Comparison of ENCODE assay signal across 32 cellular contexts in genomic region chr4:85381968-85382367, GRCh38.
"Had no signal": no experiment of that assay in that cellular context is flagged by ENCODE, and none has a peak within 500 bp of the region (broad histone marks: within the 10 kb centered on the region; RNA-seq: fewer than 3 reads in every experiment).

No MANE protein-coding gene starts in this region.

- H3K27me3 ChIP-seq: ascending aorta, cardiac muscle cell, Peyer's patch had no signal

- H3K4me2 ChIP-seq: SK-N-SH had no signal

- H3K27ac ChIP-seq: ascending aorta, cardiac muscle cell, Peyer's patch, SJSA1 had no signal

- H3K9me3 ChIP-seq: ascending aorta, Peyer's patch, SJSA1, SK-N-SH had no signal

- ATAC-seq: activated CD4-positive, alpha-beta T cell treated with anti-CD3 and anti-CD28 coated beads for 36 hours; activated CD4-positive, CD25-positive, alpha-beta regulatory T cell treated with anti-CD3 and anti-CD28 coated beads, Interleukin-2, amount 50 U/mL, for 24 hours; activated CD8-positive, alpha-beta T cell treated with anti-CD3 and anti-CD28 coated beads, Interleukin-2, amount 10 ng/mL, durations not matched to agents 7 days and 5 days; activated naive CD8-positive, alpha-beta T cell treated with anti-CD3 and anti-CD28 coated beads, Interleukin-2, amount 50 U/mL, for 24 hours; activated T-cell treated with anti-CD3 and anti-CD28 coated beads, Interleukin-2, amount 50 U/mL, for 4 hours; PC-3; WTC11 had no signal

- DNase-seq: activated CD4-positive, alpha-beta T cell treated with anti-CD3 and anti-CD28 coated beads for 36 hours; activated CD4-positive, alpha-beta T cell treated with anti-CD3 and anti-CD28 coated beads, Interleukin-2, amount 10 ng/mL, durations not matched to agents 7 days and 5 days; activated CD4-positive, alpha-beta T cell treated with anti-CD3 and anti-CD28 coated beads, Interleukin-2, amount 50 U/mL, for 48 hours; activated CD8-positive, alpha-beta memory T cell treated with anti-CD3 and anti-CD28 coated beads, Interleukin-2, amount 50 U/mL, for 4 hours; activated CD8-positive, alpha-beta T cell treated with anti-CD3 and anti-CD28 coated beads, Interleukin-2, amount 10 ng/mL, durations not matched to agents 7 days and 5 days; activated effector memory CD4-positive, alpha-beta T cell treated with Interleukin-2 at 50 U/mL for 16 hours; activated naive CD4-positive, alpha-beta T cell treated with anti-CD3 and anti-CD28 coated beads, Interleukin-2, amount 10 ng/mL, durations not matched to agents 7 days and 5 days; activated naive CD8-positive, alpha-beta T cell treated with anti-CD3 and anti-CD28 coated beads, Interleukin-2, amount 50 U/mL, for 24 hours; activated T-cell treated with anti-CD3 and anti-CD28 coated beads for 4 hours; activated T-cell treated with anti-CD3 and anti-CD28 coated beads, Interleukin-2, amount 50 U/mL, for 4 hours; amygdala; NCI-H1048; NCI-H1105 treated with DMSO at 0.1 percent for 48 hours; NCI-H1436; NCI-H1694; NCI-H1930; NCI-H2081 treated with DMSO at 0.1 percent for 48 hours; NCI-H226; NCI-H446 treated with DMSO at 0.1 percent for 48 hours; NCI-H524; NCI-H748 treated with DMSO at 0.1 percent for 48 hours; NK-92 treated with Interleukin-12 subunit alpha and Interleukin-12 subunit beta, amount 100 ng/mL, for 24 hours; PC-3; Peyer's patch; RPMI8226; SHP77 treated with DMSO at 0.1 percent for 48 hours; SK-N-SH had no signal

- H3K4me1 ChIP-seq: ascending aorta, Peyer's patch, SJSA1 had no signal

- H3K36me3 ChIP-seq: ascending aorta, cardiac muscle cell, Peyer's patch, SJSA1 had no signal

- H3K9ac ChIP-seq: SK-N-SH had no signal

- H3K4me3 ChIP-seq: ascending aorta, cardiac muscle cell, Peyer's patch, SJSA1 had no signal
